ENCODE assay signal across 8 cellular contexts in genomic region chr11:32829680-32830412, GRCh38. TPM values are rescaled to one million over a fixed set of nuclear protein-coding genes. Genes with fewer than 3 reads are reported as not detected.
DNase-seq lines count a peak whose midpoint lies in the region; ATAC-seq and TF ChIP-seq lines count a peak whose summit lies in the region.

Gene PRRG4, plus strand, starts transcription at chr11:32829927. Its CDS starts 603 bp downstream, at chr11:32830530.

- DNase-seq in DMS79 treated with DMSO at 0.1 percent for 48 hours (lab: John Stamatoyannopoulos, UW) (peak; percentile 80), Panc1 (ENCODE audit: low read depth, low spot score) (no peak), body of pancreas (peak; percentile 75 to 86 (median 76)), immature natural killer cell (no peak), smooth muscle cell (lab: John Stamatoyannopoulos, UW; ENCODE audit: unreplicated experiment) (no peak), SK-N-DZ (ENCODE audit: low spot score) (no peak)

- no peaks in the 10 kb centered on the region for H3F3A ChIP-seq in smooth muscle cell (ENCODE audit: low read depth)

- intact Hi-C loops in Panc1 (cut with micrococcal nuclease; ENCODE audit: unreplicated experiment): no loop called here
- intact Hi-C loops in body of pancreas (cut with DNase I): no loop called here

- peak within 1 kb of the TSS; percentile 59 to 79 for H3K4me3 ChIP-seq in Panc1 (ENCODE audit: low read depth in 2 of 2, low read length in 2 of 2)
- peak within 1 kb of the TSS; percentile 49 to 78 for H3K4me3 ChIP-seq in body of pancreas
- peak within 1 kb of the TSS; percentile 63 for H3K4me3 ChIP-seq in smooth muscle cell

- no peaks in the 10 kb centered on the region for H3K36me3 Mint-ChIP-seq in immature natural killer cell

- peak; percentile 74 for ATAC-seq in GM19438 (IDR thresholded peaks at IDR 0.05; ENCODE audit: low read depth, unreplicated experiment)
- peak; percentile 69 for ATAC-seq in HG03460 (IDR thresholded peaks at IDR 0.05; ENCODE audit: unreplicated experiment)
- peak; percentile 90 for ATAC-seq in Panc1
- peak; percentile 93 for ATAC-seq in body of pancreas

- H3K4me1 ChIP-seq in Panc1 (ENCODE audit: control insufficient read depth, insufficient read depth, low read length) (peaks cover 7% of the 10 kb centered on the region), body of pancreas (peaks cover 3% of the 10 kb centered on the region), smooth muscle cell (ENCODE audit: low read depth) (peaks cover 7% of the 10 kb centered on the region)

- in situ Hi-C loops in Panc1 (cut with HindIII; ENCODE audit: low pct_unique_long_range_greater_than_20kb, low sequenced_read_pairs): no loop called here

- H2AFZ ChIP-seq in smooth muscle cell (ENCODE audit: low read depth): peak within 1 kb of the TSS; percentile 98

- H3K9me3 Mint-ChIP-seq in immature natural killer cell: no peaks in the 10 kb centered on the region

- H3K4me3 Mint-ChIP-seq in immature natural killer cell: peak within 1 kb of the TSS; percentile 76 to 86 (median 82)

- H3K4me1 Mint-ChIP-seq in immature natural killer cell: peaks cover 12 to 19% of the 10 kb centered on the region in 2 donors

- H3K27me3 ChIP-seq in Panc1 (ENCODE audit: control insufficient read depth, insufficient read depth, low read length): peaks cover 5% of the 10 kb centered on the region
- H3K27me3 ChIP-seq in body of pancreas: no peaks in the 10 kb centered on the region
- H3K27me3 ChIP-seq in smooth muscle cell (ENCODE audit: low read depth): peaks cover 25% of the 10 kb centered on the region

- TF ChIP-seq POLR2A in body of pancreas (IDR thresholded peaks at IDR 0.05): peak; percentile 62 to 75 (median 74)

- H3K27me3 Mint-ChIP-seq in immature natural killer cell (ENCODE audit: low read depth in 3 of 3): peaks cover 5 to 11% (median 5%) of the 10 kb centered on the region in 3 donors

- H3K9me3 ChIP-seq in Panc1 (ENCODE audit: control insufficient read depth, insufficient read depth, low read depth, low read length): no peaks in the 10 kb centered on the region
- H3K9me3 ChIP-seq in body of pancreas: no peaks in the 10 kb centered on the region
- no peaks in the 10 kb centered on the region for H3K9me3 ChIP-seq in smooth muscle cell (replicated peaks; ENCODE audit: low read depth)

- no peaks in the 10 kb centered on the region for H3K36me3 ChIP-seq in Panc1 (ENCODE audit: control insufficient read depth, insufficient read depth, low read length)
- H3K36me3 ChIP-seq in body of pancreas (replicated peaks in 1 of 2; ENCODE audit: insufficient read depth in 1 of 2, low read depth in 2 of 2): no peaks in the 10 kb centered on the region
- no peaks in the 10 kb centered on the region for H3K36me3 ChIP-seq in smooth muscle cell (ENCODE audit: low read depth)

- peak within 1 kb of the TSS; percentile 30; the same call in 1 of the 2 replicates for H3K27ac ChIP-seq in Panc1 (ENCODE audit: low read length)
- peak within 1 kb of the TSS; percentile 21 to 90 (median 89) for H3K27ac ChIP-seq in body of pancreas
- H3K27ac ChIP-seq in smooth muscle cell (ENCODE audit: low read depth): no peak within 1 kb of the TSS

- WGBS in body of pancreas, 2 donors: 0 to 1% methylated on average over 26 to 80 of the region's 85 CpGs
- WGBS in smooth muscle cell (ENCODE audit: low lambda C conversion rate): 3% methylated on average over 60 of the region's 85 CpGs

- no peaks in the 10 kb centered on the region for H4K20me1 ChIP-seq in smooth muscle cell (ENCODE audit: low read depth)

- CTCF ChIA-PET in Panc1 (lab: Charles Lee): no interaction called here

- H3K4me2 ChIP-seq in smooth muscle cell: peak within 1 kb of the TSS; percentile 98

- no peaks in the 10 kb centered on the region for H3K79me2 ChIP-seq in smooth muscle cell (ENCODE audit: low read depth)

- TF ChIP-seq CTCF in Panc1 (IDR thresholded peaks at IDR 0.05) (no peak), body of pancreas (IDR thresholded peaks at IDR 0.05) (peak in 1 of 7 experiments; percentile 10), smooth muscle cell (IDR thresholded peaks at IDR 0.05; ENCODE audit: borderline replicate concordance, insufficient read depth, poor library complexity, severe bottlenecking) (no peak)

- no peak within 1 kb of the TSS for H3K27ac Mint-ChIP-seq in immature natural killer cell

- no TSS peak for BruUV-seq in Panc1 (replicated peaks; lab: Mats Ljungman, UMichigan)

- H3K9ac ChIP-seq in smooth muscle cell (ENCODE audit: low read depth): peak within 1 kb of the TSS; percentile 31

- POLR2A ChIA-PET in Panc1 (lab: Charles Lee): no interaction called here

RNA-seq across cellular contexts. Expression of gene PRRG4, which starts in this region (rescaled TPM):
- total RNA-seq in Panc1 (2021; ENCODE audit: unreplicated experiment) (0.87 TPM), body of pancreas (1 to 10 TPM; 2.3 to 5.7 TPM), smooth muscle cell (4.6 and 4.8 TPM in 2 replicates)
- 0.30 TPM for polyA plus RNA-seq in Panc1 (2012; ENCODE audit: insufficient read length)
- polyA plus RNA-seq in immature natural killer cell (not detected), smooth muscle cell (0.49 and 1.4 TPM in 2 replicates)
- not detected in 2 replicates for polyA plus RNA-seq in SK-N-DZ (2014; cell fraction: cytosol; rRNA removed)
- polyA plus RNA-seq in SK-N-DZ (2014; cell fraction: nucleus; rRNA removed): not detected in 2 replicates

Comparison
In these comparisons a context has a peak if more than half of its experiments do, and no peak if none do; other contexts are left out.
1. Peak in ATAC-seq, H3K4me3 ChIP-seq and H3K27ac ChIP-seq in Panc1; RNA of the gene not detected or under 1 TPM.
2. DNase-seq: peak in DMS79 treated with DMSO at 0.1 percent for 48 hours (single experiment) and body of pancreas (4 of 4); none in Panc1 (single experiment), immature natural killer cell (0 of 3), smooth muscle cell (single experiment) and SK-N-DZ (single experiment).
3. Peak in every context shown above with its lines, with median percentiles within 50 percentile points of each other: ATAC-seq and H3K4me3 ChIP-seq.